Comparison of ENCODE assay signal across 33 cellular contexts in the genomic region with DNA sequence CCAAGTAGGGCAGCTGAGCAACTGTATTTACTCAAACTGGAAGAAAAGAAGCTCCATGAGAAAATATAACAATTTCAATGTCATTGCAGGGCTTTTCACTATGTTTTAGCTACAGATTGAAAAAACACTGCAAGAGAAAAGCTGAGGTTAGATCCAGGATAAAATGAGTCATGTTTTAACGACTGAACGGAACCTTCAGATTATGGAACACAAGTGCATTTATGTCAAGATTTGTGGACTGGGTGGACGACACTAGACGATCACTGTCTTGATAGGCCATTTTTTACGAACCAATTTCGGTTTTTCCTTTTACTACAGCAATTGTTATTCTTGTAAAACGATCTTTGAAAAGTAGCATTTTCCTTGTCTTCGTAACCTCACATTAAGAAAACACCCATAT.
DNase-seq lines count a peak whose midpoint lies in the region; ATAC-seq and TF ChIP-seq lines count a peak whose summit lies in the region.
"Had no signal": no experiment of that assay in that cellular context is flagged by ENCODE, and none has a peak within 500 bp of the region (broad histone marks: within the 10 kb centered on the region; RNA-seq: fewer than 3 reads in every experiment).

No MANE protein-coding gene starts in this region.

- H3K4me3 ChIP-seq in adipocyte (ENCODE audit: low read length) = peak overlapping the region; percentile 7
- no peak overlapping the region for H3K4me3 ChIP-seq in vagina
- H3K4me3 ChIP-seq: coronary artery, prostate gland, right lobe of liver, SJSA1, stomach, tibial artery had no signal

- H3K4me1 ChIP-seq in adipocyte (ENCODE audit: control insufficient read depth, insufficient read depth, low read length) = peaks cover 18% of the 10 kb centered on the region
- H3K4me1 ChIP-seq in vagina = no peaks in the 10 kb centered on the region
- H3K4me1 ChIP-seq: prostate gland, right lobe of liver, stomach, tibial artery had no signal

- no peaks in the 10 kb centered on the region for H3K9me3 ChIP-seq in adipocyte (ENCODE audit: control insufficient read depth, low read length)
- H3K9me3 ChIP-seq in vagina = no peaks in the 10 kb centered on the region
- H3K9me3 ChIP-seq: Caco-2, prostate gland, right lobe of liver, SJSA1, stomach, tibial artery had no signal

- peak overlapping the region; percentile 2 for H3K27ac ChIP-seq in vagina
- H3K27ac ChIP-seq: coronary artery, HL-60, prostate gland, right lobe of liver, SJSA1, tibial artery had no signal

- H3K27me3 ChIP-seq in adipocyte (replicated peaks; ENCODE audit: control insufficient read depth, insufficient read depth, low read length) = no peaks in the 10 kb centered on the region
- H3K27me3 ChIP-seq in vagina = no peaks in the 10 kb centered on the region
- H3K27me3 ChIP-seq: right lobe of liver, SJSA1, stomach, tibial artery had no signal

- no peak for TF ChIP-seq CTCF in vagina (IDR thresholded peaks at IDR 0.05)

- ATAC-seq in HG03460 (IDR thresholded peaks at IDR 0.05; ENCODE audit: unreplicated experiment) = no peak
- ATAC-seq: activated T-cell treated with anti-CD3 and anti-CD28 coated beads, Interleukin-2, amount 50 U/mL, for 4 hours; naive thymus-derived CD4-positive, alpha-beta T cell; right lobe of liver; WTC11 had no signal

- TF ChIP-seq POLR2A in vagina (IDR thresholded peaks at IDR 0.05) = no peak

- DNase-seq in HT-29 (ENCODE audit: low spot score) (peak; percentile 6), adipocyte (ENCODE audit: low read depth) (no peak), left kidney (ENCODE audit: low read depth, low spot score) (peak; percentile 87), vagina (ENCODE audit: extremely low spot score in 2 of 2) (no peak), AG20443 (ENCODE audit: low spot score) (no peak)
- no peak for DNase-seq in activated CD4-positive, CD25-positive, alpha-beta regulatory T cell treated with anti-CD3 and anti-CD28 coated beads, Interleukin-2, amount 50 U/mL, for 72 hours
- DNase-seq: activated CD4-positive, alpha-beta T cell treated with anti-CD3 and anti-CD28 coated beads, Interleukin-2, amount 50 U/mL, for 1 hour; activated T-cell treated with anti-CD3 and anti-CD28 coated beads, Interleukin-2, amount 50 U/mL, for 4 hours; C1 segment of cervical spinal cord; Caco-2; caudate nucleus; DMS79; effector CD8-positive, alpha-beta T cell; GDM1; Karpas-422; midbrain; MV-4-11; naive thymus-derived CD4-positive, alpha-beta T cell; NCI-H1436; NCI-H82; right lobe of liver; RPMI8226; stimulated activated CD4-positive, alpha-beta T cell treated with anti-CD3 and anti-CD28 coated beads, Interleukin-12 subunit alpha, Interleukin-12 subunit beta, amount 100 ng/mL, for 4 hours; stimulated activated CD4-positive, alpha-beta T cell treated with anti-CD3 and anti-CD28 coated beads, Interleukin-2, amount 100 ng/mL, for 48 hours; stomach; T1000; tibial artery had no signal

- H3K36me3 ChIP-seq in adipocyte (ENCODE audit: control insufficient read depth, insufficient read depth, low read length, severe bottlenecking) (no peaks in the 10 kb centered on the region), vagina (no peaks in the 10 kb centered on the region)
- H3K36me3 ChIP-seq: prostate gland, right lobe of liver, SJSA1, stomach, tibial artery had no signal

- H3K9ac ChIP-seq in adipocyte (ENCODE audit: low read length) = no peak overlapping the region

- intact Hi-C loops in vagina (cut with DNase I) = no loop called here

Comparison
In these comparisons a context has a peak if more than half of its experiments do, and no peak if none do; other contexts are left out.
1. DNase-seq: peak in HT-29 (single experiment) and left kidney (single experiment); none in adipocyte (single experiment), vagina (0 of 2), AG20443 (single experiment) and activated CD4-positive, CD25-positive, alpha-beta regulatory T cell treated with anti-CD3 and anti-CD28 coated beads, Interleukin-2, amount 50 U/mL, for 72 hours (single experiment).